8 cellular contexts compared by ENCODE assay signal in the genomic region with DNA sequence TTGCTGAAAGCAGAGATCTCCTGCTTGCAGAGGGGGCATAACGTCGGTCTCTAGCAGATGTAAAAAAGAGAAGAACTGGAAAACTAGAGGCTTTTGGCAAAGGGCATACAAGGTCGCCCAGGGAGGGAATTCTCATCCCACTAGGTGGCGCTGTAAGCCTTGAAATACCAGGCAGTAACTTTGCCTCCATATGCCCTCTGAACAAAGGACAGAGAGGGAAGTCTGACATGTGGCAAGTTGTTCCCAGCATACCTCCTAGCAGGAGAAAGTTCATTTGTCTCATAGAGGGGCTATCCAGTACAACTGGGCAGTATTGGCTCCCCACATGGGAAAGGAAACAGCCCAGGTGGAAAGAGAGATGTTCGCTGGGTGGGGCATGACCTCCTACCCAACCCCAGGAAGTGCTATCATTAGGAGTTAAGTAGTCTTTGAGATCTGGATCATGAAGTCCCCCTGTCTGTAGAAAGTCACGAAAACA. TPM values are rescaled to one million over a fixed set of nuclear protein-coding genes. Genes with fewer than 3 reads are reported as not detected.
DNase-seq lines count a peak whose midpoint lies in the region; ATAC-seq and TF ChIP-seq lines count a peak whose summit lies in the region.

No MANE protein-coding gene starts in this region.

- DNase-seq in Kasumi-1 (lab: John Stamatoyannopoulos, UW) (peak; percentile 74 to 79), dermis blood vessel endothelial cell (peak; percentile 57), retinal pigment epithelial cell (ENCODE audit: low read depth) (no peak), neuronal stem cell (ENCODE audit: low spot score) (no peak), DMS114 treated with DMSO at 0.1 percent for 48 hours (lab: John Stamatoyannopoulos, UW; ENCODE audit: unreplicated experiment) (no peak)

- WGBS in neuronal stem cell (ENCODE audit: extremely low coverage in 2 of 2, insufficient read length in 2 of 2, insufficient replicate concordance in 1 of 2), 2 donors = no CpG with 5 or more reads among the region's 6 CpGs

- no peak overlapping the region for H2BK120ac ChIP-seq in neuronal stem cell (ENCODE audit: low read depth, low read length)

- no peaks in the 10 kb centered on the region for H3K4me1 ChIP-seq in neuronal stem cell (ENCODE audit: control insufficient read depth in 2 of 2, insufficient read depth in 1 of 2, low read depth in 1 of 2, low read length in 2 of 2)

- no peak overlapping the region for H3K4me2 ChIP-seq in neuronal stem cell (ENCODE audit: insufficient read depth, low read length, poor library complexity, severe bottlenecking)

- peak; percentile 47 to 61 for ATAC-seq in activated CD4-positive, CD25-positive, alpha-beta regulatory T cell treated with anti-CD3 and anti-CD28 coated beads, Interleukin-2, amount 50 U/mL, for 24 hours
- no peak for ATAC-seq in GM19023 (IDR thresholded peaks at IDR 0.05; ENCODE audit: unreplicated experiment)

- TF ChIP-seq CTCF in GM12875 (IDR thresholded peaks at IDR 0.05; ENCODE audit: borderline replicate concordance, insufficient read depth, low read depth, low read length) = peak; percentile 50; the same call in 1 of the 2 replicates
- peak; percentile 8 for TF ChIP-seq CTCF in retinal pigment epithelial cell (conservative IDR thresholded peaks at IDR 0.05; ENCODE audit: low read depth, low read length)

- H3K79me1 ChIP-seq in neuronal stem cell (ENCODE audit: low read depth, low read length) = no peaks in the 10 kb centered on the region

- H4K91ac ChIP-seq in neuronal stem cell (ENCODE audit: low read depth, low read length, poor library complexity) = no peak overlapping the region

- H3K36me3 ChIP-seq in neuronal stem cell (replicated peaks in 1 of 2; ENCODE audit: control insufficient read depth in 2 of 2, insufficient read depth in 2 of 2, low read length in 2 of 2) = peaks cover 2 to 7% of the 10 kb centered on the region in 2 donors

- H3K9ac ChIP-seq in neuronal stem cell (ENCODE audit: low read depth, low read length, poor library complexity) = no peak overlapping the region

- H2BK5ac ChIP-seq in neuronal stem cell (ENCODE audit: low read length) = no peak overlapping the region

- peaks cover 23 to 64% of the 10 kb centered on the region in 2 donors for H3K9me3 ChIP-seq in neuronal stem cell (replicated peaks in 1 of 2; ENCODE audit: control insufficient read depth in 2 of 2, insufficient read depth in 1 of 2, low read depth in 1 of 2, low read length in 2 of 2)

- H2AK5ac ChIP-seq in neuronal stem cell (ENCODE audit: low read depth, low read length) = no peak overlapping the region

- no peak overlapping the region for H3K27ac ChIP-seq in neuronal stem cell (replicated peaks; ENCODE audit: low read length)

- no peak overlapping the region for H3K23ac ChIP-seq in neuronal stem cell (ENCODE audit: low read depth, low read length, poor library complexity)

- no peaks in the 10 kb centered on the region for H3K27me3 ChIP-seq in neuronal stem cell (ENCODE audit: control insufficient read depth in 3 of 3, insufficient read depth in 3 of 3, low read depth in 1 of 3, low read length in 3 of 3)

- H3K18ac ChIP-seq in neuronal stem cell (ENCODE audit: low read length) = no peak overlapping the region

- no peak overlapping the region for H4K8ac ChIP-seq in neuronal stem cell (ENCODE audit: low read depth, low read length)

- H2BK15ac ChIP-seq in neuronal stem cell (ENCODE audit: low read length) = no peak overlapping the region

- H3K4me3 ChIP-seq in GM12875 (ENCODE audit: low read depth, low read length) (no peak overlapping the region), retinal pigment epithelial cell (ENCODE audit: low read length) (no peak overlapping the region), neuronal stem cell (ENCODE audit: low read length in 2 of 2) (no peak overlapping the region)

- H3K4ac ChIP-seq in neuronal stem cell (ENCODE audit: low read length) = no peak overlapping the region

- H2BK12ac ChIP-seq in neuronal stem cell (ENCODE audit: low read length) = no peak overlapping the region

- no peak overlapping the region for H2AFZ ChIP-seq in neuronal stem cell (ENCODE audit: low read length)

- H3K14ac ChIP-seq in neuronal stem cell (ENCODE audit: low read length) = no peak overlapping the region

RNA-seq across cellular contexts. Expression of gene STK17B, which starts 40.0 kb away (rescaled TPM):
- total RNA-seq in dermis blood vessel endothelial cell = 12.3 and 19.7 TPM in 2 replicates
- polyA plus RNA-seq in neuronal stem cell (2013, experiment 1 of 2) = 12.6 TPM
- 13.0 TPM for polyA plus RNA-seq in neuronal stem cell (2013, experiment 2 of 2)

Comparison
In these comparisons a context has a peak if more than half of its experiments do, and no peak if none do; other contexts are left out.
1. DNase-seq: peak in Kasumi-1 (2 of 2) and dermis blood vessel endothelial cell (single experiment); none in retinal pigment epithelial cell (single experiment), neuronal stem cell (single experiment) and DMS114 treated with DMSO at 0.1 percent for 48 hours (single experiment).